Comparison of ENCODE assay signal across 18 cellular contexts in the genomic region with DNA sequence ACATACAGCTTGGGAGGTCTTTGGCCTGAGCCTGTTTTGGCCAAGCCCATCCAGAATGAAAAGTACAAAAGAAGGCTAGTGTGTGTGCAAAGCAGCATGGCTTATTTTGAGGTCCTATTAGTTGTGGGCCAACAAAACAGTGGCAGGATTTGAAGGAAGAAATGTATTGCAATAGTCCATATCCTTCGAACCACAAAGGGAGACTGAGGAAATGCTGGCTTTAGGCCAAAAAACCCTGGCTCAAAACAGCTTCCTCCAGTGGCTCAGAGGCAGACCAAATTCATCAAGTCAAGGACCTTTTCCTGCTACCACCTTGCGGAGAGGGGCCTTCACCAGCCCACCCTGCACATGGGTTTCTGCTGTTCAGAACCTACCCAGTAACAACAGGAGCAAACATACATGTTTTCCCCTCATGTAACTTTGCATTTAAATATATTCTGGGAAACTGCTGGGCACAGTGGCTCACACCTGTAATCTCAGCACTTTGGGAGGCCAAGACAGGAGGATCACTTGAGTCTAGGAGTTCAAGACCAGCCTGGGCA. TPM values are rescaled to one million over a fixed set of nuclear protein-coding genes. Genes with fewer than 3 reads are reported as not detected.
DNase-seq lines count a peak whose midpoint lies in the region; ATAC-seq, FAIRE-seq and TF ChIP-seq lines count a peak whose summit lies in the region.
"Had no signal": no experiment of that assay in that cellular context is flagged by ENCODE, and none has a peak within 500 bp of the region (broad histone marks: within the 10 kb centered on the region; RNA-seq: fewer than 3 reads in every experiment).

No MANE protein-coding gene starts in this region.

- H3K36me3 ChIP-seq in right atrium auricular region (peaks cover 57% of the 10 kb centered on the region), heart right ventricle (peaks cover 0 to 62% (median 55%) of the 10 kb centered on the region in 9 donors), PC-3 (ENCODE audit: low read depth, low read length) (peaks cover 27% of the 10 kb centered on the region), K562 (ENCODE audit: control insufficient read depth, insufficient read depth, low read length) (peaks cover 59% of the 10 kb centered on the region), subcutaneous abdominal adipose tissue (ENCODE audit: control insufficient read depth in 5 of 5, insufficient read depth in 5 of 5, low read length in 5 of 5) (peaks cover 0 to 56% (median 54%) of the 10 kb centered on the region in 5 donors)
- H3K36me3 ChIP-seq: neural progenitor cell had no signal

- no peak overlapping the region for H3K4me2 ChIP-seq in PC-3 (ENCODE audit: low read length)
- H3K4me2 ChIP-seq in K562 (ENCODE audit: insufficient read depth, low read length), result no peak overlapping the region
- H3K4me2 ChIP-seq: neural progenitor cell had no signal

- WGBS in heart right ventricle, 2 donors, result 85 to 100% methylated on average over 2 of the region's 2 CpGs
- WGBS in K562 (ENCODE audit: insufficient coverage, low coverage, missing lambda C conversion rate), result 100% methylated on average over 2 of the region's 2 CpGs

- DNase-seq in right atrium auricular region (ENCODE audit: low spot score), result peak; percentile 38
- DNase-seq in heart right ventricle, result no peak
- no peak for DNase-seq in PC-3
- DNase-seq in K562 (ENCODE audit: extremely low read depth in 1 of 4, low spot score in 3 of 4), result no peak
- DNase-seq in omental fat pad (ENCODE audit: low spot score), result no peak
- no peak for DNase-seq in NCI-H1436 (lab: John Stamatoyannopoulos, UW)
- no peak for DNase-seq in mesothelial cell of epicardium (ENCODE audit: low spot score in 2 of 2, unreplicated experiment in 2 of 2)
- DNase-seq: activated naive CD4-positive, alpha-beta T cell treated with anti-CD3 and anti-CD28 coated beads, Interleukin-2, amount 50 U/mL, for 16 hours; NCI-H1105; NCI-H2107; NCI-H524; small intestine; stimulated activated naive CD4-positive, alpha-beta T cell; trophoblast cell had no signal

- no peak for TF ChIP-seq POLR2A in K562 (conservative IDR thresholded peaks at IDR 0.05)

- no peaks in the 10 kb centered on the region for H3K9me2 ChIP-seq in PC-3 (replicated peaks; ENCODE audit: low read length)

- POLR2A ChIA-PET in PC-3 (lab: Charles Lee; ENCODE audit: unreplicated experiment), result no interaction called here
- POLR2A ChIA-PET in K562 (lab: Yijun Ruan, JAX), result interaction anchor here (0.8 kb wide), 1 partner anchor 451 kb away, joined by 3 read pairs; no protein-coding TSS in a partner anchor

- no peak for TF ChIP-seq CTCF in right atrium auricular region (IDR thresholded peaks at IDR 0.05)
- TF ChIP-seq CTCF in heart right ventricle (IDR thresholded peaks at IDR 0.05), result no peak
- TF ChIP-seq CTCF in PC-3 (conservative IDR thresholded peaks at IDR 0.05; ENCODE audit: low read depth, low read length), result no peak
- no peak for TF ChIP-seq CTCF in K562 (IDR thresholded peaks at IDR 0.05 in 2 of 3, conservative IDR thresholded peaks at IDR 0.05 in 1 of 3; ENCODE audit: insufficient read depth in 2 of 3, low read depth in 1 of 3, low read length in 3 of 3)
- no peak for TF ChIP-seq CTCF in omental fat pad (IDR thresholded peaks at IDR 0.05)
- no peak for TF ChIP-seq CTCF in mesothelial cell of epicardium (IDR thresholded peaks at IDR 0.05; ENCODE audit: unreplicated experiment)

- H3K9me1 ChIP-seq in K562 (ENCODE audit: control insufficient read depth, insufficient read depth, low read length), result no peaks in the 10 kb centered on the region

- H3K27me3 Mint-ChIP-seq in mesothelial cell of epicardium (ENCODE audit: low read depth), result no peaks in the 10 kb centered on the region

- no peak overlapping the region for H3K4me3 Mint-ChIP-seq in mesothelial cell of epicardium
- H3K4me3 Mint-ChIP-seq: neural progenitor cell had no signal

- H3K9me3 ChIP-seq in right atrium auricular region (no peaks in the 10 kb centered on the region), heart right ventricle (no peaks in the 10 kb centered on the region), PC-3 (ENCODE audit: low read length) (no peaks in the 10 kb centered on the region), K562 (replicated peaks; ENCODE audit: control insufficient read depth, insufficient read depth, low read depth, low read length) (0 out of 2 replicates have a peak, but pooled peaks cover 7% of the 10 kb centered on the region), subcutaneous abdominal adipose tissue (ENCODE audit: control insufficient read depth in 5 of 5, low read length in 5 of 5) (no peaks in the 10 kb centered on the region)

- no peak overlapping the region for H3K4me3 ChIP-seq in right atrium auricular region
- no peak overlapping the region for H3K4me3 ChIP-seq in heart right ventricle
- H3K4me3 ChIP-seq in PC-3 (ENCODE audit: low read length), result no peak overlapping the region
- H3K4me3 ChIP-seq in K562, result no peak overlapping the region
- H3K4me3 ChIP-seq in subcutaneous abdominal adipose tissue (ENCODE audit: low read depth in 1 of 5, low read length in 5 of 5), result no peak overlapping the region
- H3K4me3 ChIP-seq: neural progenitor cell had no signal

- H3K4me1 Mint-ChIP-seq in mesothelial cell of epicardium, result no peaks in the 10 kb centered on the region
- H3K4me1 Mint-ChIP-seq: neural progenitor cell had no signal

- TF ChIP-seq EP300 in K562 (IDR thresholded peaks at IDR 0.05; ENCODE audit: low read length), result no peak

- no peaks in the 10 kb centered on the region for H3K9me3 Mint-ChIP-seq in mesothelial cell of epicardium
- H3K9me3 Mint-ChIP-seq: neural progenitor cell had no signal

- peaks cover 57% of the 10 kb centered on the region for H3K36me3 Mint-ChIP-seq in mesothelial cell of epicardium

- no peak overlapping the region for H3K27ac Mint-ChIP-seq in mesothelial cell of epicardium
- H3K27ac Mint-ChIP-seq: neural progenitor cell had no signal

- 0 out of 2 replicates have a peak, but pooled peaks cover 5% of the 10 kb centered on the region for H3K79me2 ChIP-seq in PC-3 (ENCODE audit: low read length)
- H3K79me2 ChIP-seq in K562 (ENCODE audit: control insufficient read depth, insufficient read depth, low read length), result peaks cover 22% of the 10 kb centered on the region

- no peak overlapping the region for H3K27ac ChIP-seq in right atrium auricular region
- peak overlapping the region in 2 of 10 donors; percentile 24 to 34 for H3K27ac ChIP-seq in heart right ventricle
- H3K27ac ChIP-seq in PC-3 (ENCODE audit: low read length), result no peak overlapping the region
- no peak overlapping the region for H3K27ac ChIP-seq in K562 (ENCODE audit: extremely low read depth, low read depth, low read length)
- peak overlapping the region; percentile 15 for H3K27ac ChIP-seq in subcutaneous abdominal adipose tissue (ENCODE audit: low read depth, low read length)
- H3K27ac ChIP-seq: neural progenitor cell had no signal

- H3F3A ChIP-seq in PC-3 (ENCODE audit: low read length, unreplicated experiment), result no peaks in the 10 kb centered on the region

- no peaks in the 10 kb centered on the region for H4K20me1 ChIP-seq in PC-3 (ENCODE audit: low read length)
- H4K20me1 ChIP-seq in K562 (replicated peaks; ENCODE audit: control insufficient read depth, insufficient read depth, low read length), result no peaks in the 10 kb centered on the region

- H3K9ac ChIP-seq in PC-3 (ENCODE audit: low read length) (no peak overlapping the region), K562 (ENCODE audit: insufficient read depth in 1 of 2, low read depth in 2 of 2, low read length in 2 of 2) (no peak overlapping the region), subcutaneous abdominal adipose tissue (ENCODE audit: low read length in 5 of 5) (no peak overlapping the region)
- H3K9ac ChIP-seq: neural progenitor cell had no signal

- TF ChIP-seq RAD21 in K562 (CRISPR knock-in tag; conservative IDR thresholded peaks at IDR 0.05 in 1 of 2, IDR thresholded peaks at IDR 0.05 in 1 of 2), result no peak

- no peak for ATAC-seq in heart right ventricle
- no peak for ATAC-seq in PC-3
- no peak for ATAC-seq in K562
- no peak for ATAC-seq in omental fat pad (ENCODE audit: low FRiP score)
- ATAC-seq: left lobe of liver had no signal

- in situ Hi-C loops in K562 (cut with MboI), result no loop called here

- H3K4me1 ChIP-seq in right atrium auricular region (peaks cover 0 to 11% of the 10 kb centered on the region in 2 donors), heart right ventricle (peaks cover 0 to 16% (median 9%) of the 10 kb centered on the region in 9 donors), PC-3 (ENCODE audit: insufficient read depth, low read length) (peaks cover 8% of the 10 kb centered on the region; the same call in 1 of the 2 replicates), K562 (replicated peaks in 1 of 2; ENCODE audit: control insufficient read depth in 2 of 2, insufficient read depth in 2 of 2, low read length in 2 of 2) (peaks cover 0 to 16% of the 10 kb centered on the region in 2 experiments; a peak in 1 of 5 replicates), subcutaneous abdominal adipose tissue (ENCODE audit: control insufficient read depth in 5 of 5, insufficient read depth in 5 of 5, low read length in 5 of 5) (peaks cover 4 to 21% (median 19%) of the 10 kb centered on the region in 5 donors)
- H3K4me1 ChIP-seq: neural progenitor cell had no signal

- BruUV-seq in PC-3 (replicated peaks; lab: Mats Ljungman, UMichigan), result TSS peak; percentile 10
- TSS peak; percentile 20 for BruUV-seq in K562 (replicated peaks; lab: Mats Ljungman, UMichigan)

- no peak for FAIRE-seq in K562 (lab: Jason Lieb, UNC)
- FAIRE-seq: H54, small intestine had no signal

- H2AFZ ChIP-seq in PC-3 (ENCODE audit: low read length) (no peak overlapping the region), K562 (ENCODE audit: low read depth, low read length) (no peak overlapping the region)
- H2AFZ ChIP-seq: neural progenitor cell had no signal

- intact Hi-C loops in heart right ventricle (cut with DNase I) (loop anchor here in 3 of 10 donors (5.0 to 10.0 kb wide), 4 partner anchors 43 to 361 kb away; a partner anchor contains a TSS), PC-3 (cut with micrococcal nuclease) (no loop called here), K562 (cut with micrococcal nuclease) (loop anchor here (5.0 to 10.0 kb wide), 2 partner anchors 238 to 341 kb away; no protein-coding TSS in a partner anchor)

- CTCF ChIA-PET in PC-3 (lab: Charles Lee) (no interaction called here), K562 (lab: Yijun Ruan, JAX; ENCODE audit: low intra/inter-chr PET ratio) (no interaction called here)

- H3K27me3 ChIP-seq in right atrium auricular region (no peaks in the 10 kb centered on the region), heart right ventricle (no peaks in the 10 kb centered on the region), PC-3 (ENCODE audit: low read length) (no peaks in the 10 kb centered on the region), K562 (ENCODE audit: control insufficient read depth in 2 of 2, insufficient read depth in 2 of 2, low read length in 2 of 2) (no peaks in the 10 kb centered on the region), subcutaneous abdominal adipose tissue (ENCODE audit: control insufficient read depth in 5 of 5, insufficient read depth in 4 of 5, low read length in 5 of 5) (no peaks in the 10 kb centered on the region)
- H3K27me3 ChIP-seq: neural progenitor cell had no signal

RNA-seq across cellular contexts. Expression of a gene that starts 43.3 kb away (rescaled TPM):
- total RNA-seq in right atrium auricular region (10 to 100 TPM; 45.2 to 53.8 TPM), heart right ventricle (10 to 100 TPM; 37.6 to 57.5 (median 47.0) TPM), PC-3 (2014; rRNA removed) (46.8 and 63.3 TPM in 2 replicates), K562 (2014; rRNA removed) (41.4 and 54.7 TPM in 2 replicates), K562 (2014; rRNA removed; fragmentation: Illumina TruSeq; extraction: Trizol) (42.1 and 43.7 TPM in 2 replicates), K562 (2015; rRNA removed; fragmentation: Illumina TruSeq; extraction: Trizol) (44.8 and 46.3 TPM in 2 replicates), K562 (2021) (41.3 and 41.8 TPM in 2 replicates), omental fat pad (10 to 100 TPM; 48.3 to 88.3 (median 61.1) TPM), mesothelial cell of epicardium (37.6 to 45.0 TPM (median 42.4 TPM) in 3 replicates)
- polyA plus RNA-seq in heart right ventricle (10 to 100 TPM; 22.3 to 27.6 TPM), K562 (2011; rRNA removed) (40.0 and 48.7 TPM in 2 replicates), K562 (2014; fragmentation: Illumina TruSeq; extraction: Trizol) (41.4 and 44.9 TPM in 2 replicates), K562 (2014; fragmentation: Nextera tagmentation; extraction: Ambion mirVana) (10 to 100 TPM; 32.8 to 42.2 TPM), K562 (2014; rRNA removed) (48.2 and 49.7 TPM in 2 replicates)
- 83.0 and 125 TPM in 2 replicates for total RNA-seq in K562 (2011; cell fraction: chromatin; rRNA removed; ENCODE audit: low replicate concordance)
- 43.8 and 49.2 TPM in 2 replicates for total RNA-seq in K562 (2011; cell fraction: nucleolus; rRNA removed)
- 74.2 and 88.2 TPM in 2 replicates for total RNA-seq in K562 (2011; cell fraction: nucleoplasm; rRNA removed)
- 36.5 and 40.9 TPM in 2 replicates for polyA plus RNA-seq in K562 (2011; cell fraction: cytosol; rRNA removed)
- 30.1 and 32.3 TPM in 2 replicates for polyA plus RNA-seq in K562 (2011; cell fraction: nucleus; rRNA removed)
- 39.9 and 53.5 TPM in 2 replicates for polyA plus RNA-seq in K562 (2012)
- polyA minus RNA-seq in K562 (2011; rRNA and poly(A)+ RNA removed), result 42.6 and 46.0 TPM in 2 replicates
- polyA minus RNA-seq in K562 (2011; cell fraction: cytosol; rRNA and poly(A)+ RNA removed), result 25.9 and 26.8 TPM in 2 replicates
- polyA minus RNA-seq in K562 (2011; cell fraction: nucleus; rRNA and poly(A)+ RNA removed), result 27.2 and 34.8 TPM in 2 replicates
